Comparison of ENCODE assay signal across 1 cellular context in the genomic region with DNA sequence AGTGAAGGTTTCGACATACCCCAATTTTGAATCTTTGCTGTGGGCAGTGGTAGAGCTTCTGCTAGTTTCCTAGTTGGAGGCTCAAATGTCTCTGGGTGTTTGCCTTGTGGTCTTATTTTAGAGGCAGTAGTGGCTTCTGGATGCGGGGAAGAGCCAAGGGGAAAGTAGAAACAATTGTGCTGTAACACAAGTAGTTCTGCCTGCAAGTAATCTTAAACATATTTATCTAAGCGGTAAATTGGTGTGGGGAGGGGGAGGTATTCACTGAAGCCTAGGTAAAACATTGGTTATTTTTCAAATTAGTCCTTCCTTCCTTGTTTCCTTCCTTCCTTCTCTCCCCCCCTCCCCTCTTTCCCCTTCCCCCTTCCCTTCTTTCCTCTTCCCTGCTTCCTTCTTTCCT.
TF ChIP-seq lines count a peak whose summit lies in the region.

Gene PCDH20 (minus strand): TSS at position 101 of the 400 bp plus-strand sequence. CDS start 691 bp downstream, outside the sequence.

TF ChIP-seq in endothelial cell of umbilical vein, 7 proteins besides CTCF, POLR2A, EP300 and RAD21 (continued from another document):
- no peak for TF ChIP-seq EZH2 (IDR thresholded peaks at IDR 0.05; ENCODE audit: borderline replicate concordance, low read depth, low read length, severe bottlenecking)
- TF ChIP-seq FOS (IDR thresholded peaks at IDR 0.05; ENCODE audit: borderline replicate concordance, insufficient read depth, low read length), result no peak
